19 cellular contexts compared by ENCODE assay signal in genomic region chr1:151590961-151591360, GRCh38.
"Had no signal": no experiment of that assay in that cellular context is flagged by ENCODE, and none has a peak within 500 bp of the region (broad histone marks: within the 10 kb centered on the region; RNA-seq: fewer than 3 reads in every experiment).

No MANE protein-coding gene starts in this region.

- H2AFZ ChIP-seq: hepatocyte had no signal

- H3K79me2 ChIP-seq: hepatocyte had no signal

- H3K27ac ChIP-seq: colonic mucosa, epithelial cell of prostate, foreskin keratinocyte, gastroesophageal sphincter, heart left ventricle, hepatocyte, left lung, lower lobe of right lung had no signal

- H3K4me3 ChIP-seq: colonic mucosa, gastroesophageal sphincter, heart left ventricle, hepatocyte, left lung, lower lobe of right lung, mucosa of descending colon had no signal

- H3K4me1 ChIP-seq: colonic mucosa had no signal

- H3K9me3 ChIP-seq: colonic mucosa, lower lobe of right lung, mucosa of descending colon had no signal

- DNase-seq: colonic mucosa; cortex of kidney; effector CD8-positive, alpha-beta T cell; effector memory CD8-positive, alpha-beta T cell; endodermal cell; erythroblast; foreskin keratinocyte; heart left ventricle; hypothalamus; left cardiac atrium; left lung; left ventricle myocardium superior; lower lobe of right lung; mesenchymal stem cell; mucosa of descending colon; naive B cell had no signal

- H3K36me3 ChIP-seq: colonic mucosa, gastroesophageal sphincter, heart left ventricle, left lung, lower lobe of right lung had no signal

- H3K27me3 ChIP-seq: colonic mucosa, foreskin keratinocyte, gastroesophageal sphincter, hepatocyte, left lung had no signal

- H3K4me2 ChIP-seq: hepatocyte had no signal
